ENCODE assay signal across 8 cellular contexts in genomic region chr3:5226783-5227182, GRCh38.
A peak's percentile ranks its signal among the peaks of the same experiment; 100 is the strongest.
DNase-seq lines count a peak whose midpoint lies in the region; ATAC-seq and TF ChIP-seq lines count a peak whose summit lies in the region.

No MANE protein-coding gene starts in this region.

- no peaks in the 10 kb centered on the region for H4K20me1 ChIP-seq in OCI-LY3 (ENCODE audit: insufficient read depth, low read length)

- no peak overlapping the region for H3K9ac ChIP-seq in OCI-LY3 (ENCODE audit: low read length)

- DNase-seq in AG08395 (ENCODE audit: low spot score) (peak; percentile 60), fibroblast of the conjunctiva (ENCODE audit: low read depth) (peak; percentile 16), D341Med (ENCODE audit: low spot score) (no peak)
- DNase-seq in activated CD4-positive, alpha-beta T cell treated with anti-CD3 and anti-CD28 coated beads, Interleukin-2, amount 50 U/mL, for 1 hour: no peak

- ATAC-seq in GM18861 (IDR thresholded peaks at IDR 0.05; ENCODE audit: unreplicated experiment) (peak; percentile 52), HG03565 (IDR thresholded peaks at IDR 0.05; ENCODE audit: unreplicated experiment) (no peak)
- no peak for ATAC-seq in activated CD4-positive, CD25-positive, alpha-beta regulatory T cell treated with anti-CD3 and anti-CD28 coated beads, Interleukin-2, amount 50 U/mL, for 24 hours

- H3K79me2 ChIP-seq in OCI-LY3 (ENCODE audit: low read length): no peaks in the 10 kb centered on the region

- 0 out of 2 replicates have a peak, but pooled peaks cover 4% of the 10 kb centered on the region for H3K4me1 ChIP-seq in OCI-LY3 (ENCODE audit: low read length)

- H3K27ac ChIP-seq in OCI-LY3 (ENCODE audit: low read length): no peak overlapping the region

- H3K27me3 ChIP-seq in OCI-LY3 (ENCODE audit: low read depth, low read length): peaks cover 6% of the 10 kb centered on the region; the same call in 1 of the 2 replicates

- H3K9me3 ChIP-seq in OCI-LY3 (ENCODE audit: insufficient read depth, low read length): no peaks in the 10 kb centered on the region

- H3K4me2 ChIP-seq in OCI-LY3 (ENCODE audit: low read length): peak overlapping the region; percentile 22

- H3K36me3 ChIP-seq in OCI-LY3 (replicated peaks; ENCODE audit: low read depth, low read length): peaks cover 3% of the 10 kb centered on the region

- no peak overlapping the region for H2AFZ ChIP-seq in OCI-LY3 (ENCODE audit: low read depth, low read length)

- peak; percentile 58 for TF ChIP-seq CTCF in OCI-LY3 (IDR thresholded peaks at IDR 0.05; ENCODE audit: low read depth, low read length)

- H3K4me3 ChIP-seq in OCI-LY3 (ENCODE audit: low read length): no peak overlapping the region

Comparison
In these comparisons a context has a peak if more than half of its experiments do, and no peak if none do; other contexts are left out.
1. DNase-seq: peak in AG08395 (single experiment) and fibroblast of the conjunctiva (single experiment); none in activated CD4-positive, alpha-beta T cell treated with anti-CD3 and anti-CD28 coated beads, Interleukin-2, amount 50 U/mL, for 1 hour (single experiment) and D341Med (single experiment).